Comparison of ENCODE assay signal across 8 cellular contexts in genomic region chr22:26461188-26461810, GRCh38. TPM values are rescaled to one million over a fixed set of nuclear protein-coding genes. Genes with fewer than 3 reads are reported as not detected.
DNase-seq lines count a peak whose midpoint lies in the region; ATAC-seq, FAIRE-seq and TF ChIP-seq lines count a peak whose summit lies in the region.

No MANE protein-coding gene starts in this region.

- H3K4me3 Mint-ChIP-seq in activated T-helper 1 cell treated with anti-CD3 and anti-CD28 coated beads, Interleukin-12 subunit alpha, Interleukin-12 subunit beta, Interleukin-2, Interleukin-4 antibody, amounts not matched to agents 30 ng/mL and 10 ng/mL and 1 ng/mL, durations not matched to agents 14 hours and 24 hours and 36 hours = no peak overlapping the region

- ATAC-seq in A549 = peak; percentile 89 to 97
- no peak for ATAC-seq in GM18511 (IDR thresholded peaks at IDR 0.05; ENCODE audit: unreplicated experiment)

- H3K9me3 ChIP-seq in A549 (no peaks in the 10 kb centered on the region), cardiac muscle cell (ENCODE audit: low read depth) (no peaks in the 10 kb centered on the region)

- H3K27ac ChIP-seq in A549 = no peak overlapping the region
- H3K27ac ChIP-seq in cardiac muscle cell = no peak overlapping the region

- 31% methylated on average over 3 of the region's 3 CpGs for WGBS in A549 (ENCODE audit: missing lambda C conversion rate)

- H3K27me3 Mint-ChIP-seq in activated T-helper 1 cell treated with anti-CD3 and anti-CD28 coated beads, Interleukin-12 subunit alpha, Interleukin-12 subunit beta, Interleukin-2, Interleukin-4 antibody, amounts not matched to agents 30 ng/mL and 10 ng/mL and 1 ng/mL, durations not matched to agents 14 hours and 24 hours and 36 hours (ENCODE audit: insufficient read depth) = no peaks in the 10 kb centered on the region

- FAIRE-seq in A549 (lab: Jason Lieb, UNC) = no peak

- H3K36me3 ChIP-seq in cardiac muscle cell = peaks cover 25% of the 10 kb centered on the region

- H3K36me3 Mint-ChIP-seq in activated T-helper 1 cell treated with anti-CD3 and anti-CD28 coated beads, Interleukin-12 subunit alpha, Interleukin-12 subunit beta, Interleukin-2, Interleukin-4 antibody, amounts not matched to agents 30 ng/mL and 10 ng/mL and 1 ng/mL, durations not matched to agents 14 hours and 24 hours and 36 hours (ENCODE audit: low read depth) = peaks cover 30% of the 10 kb centered on the region

- peak; percentile 58 to 64 for TF ChIP-seq RAD21 in A549 (conservative IDR thresholded peaks at IDR 0.05 in 1 of 2, IDR thresholded peaks at IDR 0.05 in 1 of 2)

- CTCF ChIA-PET in A549 (lab: Yijun Ruan, JAX) = interaction anchor here (0.9 to 6.3 kb wide), 28 partner anchors 9 to 204 kb away, joined by 3 to 85 read pairs (median 9); partner anchors contain the start of genes HPS4 and SRRD

- no peak overlapping the region for H3K27ac Mint-ChIP-seq in activated T-helper 1 cell treated with anti-CD3 and anti-CD28 coated beads, Interleukin-12 subunit alpha, Interleukin-12 subunit beta, Interleukin-2, Interleukin-4 antibody, amounts not matched to agents 30 ng/mL and 10 ng/mL and 1 ng/mL, durations not matched to agents 14 hours and 24 hours and 36 hours

- DNase-seq in A549 (ENCODE audit: low read depth in 1 of 2, low spot score in 1 of 2) (peak; percentile 32 to 46), GM12865 (ENCODE audit: low read depth) (peak; percentile 47), NCI-H526 treated with DMSO at 0.1 percent for 48 hours (lab: John Stamatoyannopoulos, UW) (peak; percentile 5), cardiac muscle cell (ENCODE audit: low read depth in 1 of 2, low spot score in 1 of 2) (peak; percentile 45 to 81), renal cortical epithelial cell (ENCODE audit: low read depth) (peak; percentile 26), NOMO-1 (lab: John Stamatoyannopoulos, UW; ENCODE audit: unreplicated experiment in 2 of 2) (no peak)
- DNase-seq in activated T-helper 1 cell treated with anti-CD3 and anti-CD28 coated beads, Interleukin-12 subunit alpha, Interleukin-12 subunit beta, Interleukin-2, Interleukin-4 antibody, amounts not matched to agents 30 ng/mL and 10 ng/mL and 1 ng/mL, durations not matched to agents 14 hours and 24 hours and 36 hours (ENCODE audit: low spot score) = peak; percentile 16

- intact Hi-C loops in activated T-helper 1 cell treated with anti-CD3 and anti-CD28 coated beads, Interleukin-12 subunit alpha, Interleukin-12 subunit beta, Interleukin-2, Interleukin-4 antibody, amounts not matched to agents 30 ng/mL and 10 ng/mL and 1 ng/mL, durations not matched to agents 14 hours and 24 hours and 36 hours (cut with micrococcal nuclease) = loop anchor here (1.0 to 2.0 kb wide), 4 partner anchors 30 to 101 kb away; no protein-coding TSS in a partner anchor

- H3K4me1 ChIP-seq in A549 (no peaks in the 10 kb centered on the region), cardiac muscle cell (ENCODE audit: low read depth) (peaks cover 14% of the 10 kb centered on the region)

- H3K9me3 Mint-ChIP-seq in activated T-helper 1 cell treated with anti-CD3 and anti-CD28 coated beads, Interleukin-12 subunit alpha, Interleukin-12 subunit beta, Interleukin-2, Interleukin-4 antibody, amounts not matched to agents 30 ng/mL and 10 ng/mL and 1 ng/mL, durations not matched to agents 14 hours and 24 hours and 36 hours = no peaks in the 10 kb centered on the region

- TF ChIP-seq CTCF in A549 (IDR thresholded peaks at IDR 0.05) (peak; percentile 62), GM12865 (IDR thresholded peaks at IDR 0.05; ENCODE audit: insufficient read depth, low read depth, low read length, missing control alignments) (peak; percentile 77), cardiac muscle cell (IDR thresholded peaks at IDR 0.05; ENCODE audit: low read depth, low read length) (peak; percentile 88)

- H3K4me3 ChIP-seq in A549 (no peak overlapping the region), GM12865 (ENCODE audit: low read depth, low read length) (no peak overlapping the region), cardiac muscle cell (no peak overlapping the region)

- no peaks in the 10 kb centered on the region for H3K4me1 Mint-ChIP-seq in activated T-helper 1 cell treated with anti-CD3 and anti-CD28 coated beads, Interleukin-12 subunit alpha, Interleukin-12 subunit beta, Interleukin-2, Interleukin-4 antibody, amounts not matched to agents 30 ng/mL and 10 ng/mL and 1 ng/mL, durations not matched to agents 14 hours and 24 hours and 36 hours (ENCODE audit: low read depth)

- TF ChIP-seq POLR2A in A549 (IDR thresholded peaks at IDR 0.05; ENCODE audit: low read length) = no peak

- POLR2A ChIA-PET in A549 (lab: Yijun Ruan, JAX) = no interaction called here

- no peak for TF ChIP-seq EP300 in A549 (IDR thresholded peaks at IDR 0.05)

- no peak overlapping the region for H3K4me2 ChIP-seq in A549

- H3K27me3 ChIP-seq in cardiac muscle cell = no peaks in the 10 kb centered on the region

TF ChIP-seq in A549, 52 proteins besides CTCF, POLR2A, EP300 and RAD21:
- TF ChIP-seq TFCP2L1 (CRISPR knock-in tag; IDR thresholded peaks at IDR 0.05) (no peak), SMC3 (IDR thresholded peaks at IDR 0.05) (peak; percentile 64)
TF ChIP-seq in A549: peak in this region for 1.

RNA-seq across cellular contexts. Expression of gene HPS4, which starts 22.3 kb away (rescaled TPM):
- polyA plus RNA-seq in A549 (2011; rRNA removed) (25.7 and 30.2 TPM in 2 replicates), A549 (2017; fragmentation: RNase III; extraction: RNeasy Plus Mini Kit Qiagen cat#74134 plus additional on column Dnase treatment) (10.8 to 12.7 TPM (median 11.8 TPM) in 3 replicates), cardiac muscle cell (20.4 and 29.6 TPM in 2 replicates)
- 13.8 and 16.7 TPM in 2 replicates for polyA plus RNA-seq in A549 (2012; cell fraction: cytosol; rRNA removed)
- polyA plus RNA-seq in A549 (2012; cell fraction: nucleus; rRNA removed) = 35.8 and 38.4 TPM in 2 replicates
- polyA minus RNA-seq in A549 (2011; rRNA and poly(A)+ RNA removed) = 20.1 and 33.3 TPM in 2 replicates
- 43.8 and 44.5 TPM in 2 replicates for total RNA-seq in activated T-helper 1 cell treated with anti-CD3 and anti-CD28 coated beads, Interleukin-12 subunit alpha, Interleukin-12 subunit beta, Interleukin-2, Interleukin-4 antibody, amounts not matched to agents 30 ng/mL and 10 ng/mL and 1 ng/mL, durations not matched to agents 14 hours and 24 hours and 36 hours
- total RNA-seq in cardiac muscle cell (20.9 and 35.9 TPM in 2 replicates), renal cortical epithelial cell (22.1 and 34.7 TPM in 2 replicates)

RNA-seq across cellular contexts. Expression of gene SRRD, which starts 22.4 kb away (rescaled TPM):
- 36.4 and 38.4 TPM in 2 replicates for polyA plus RNA-seq in A549 (2011; rRNA removed)
- 12.5 and 13.6 TPM in 2 replicates for polyA plus RNA-seq in A549 (2012; cell fraction: cytosol; rRNA removed)
- polyA plus RNA-seq in A549 (2012; cell fraction: nucleus; rRNA removed) = 3.3 and 5.4 TPM in 2 replicates
- 13.1 to 14.2 TPM (median 14.1 TPM) in 3 replicates for polyA plus RNA-seq in A549 (2017; fragmentation: RNase III; extraction: RNeasy Plus Mini Kit Qiagen cat#74134 plus additional on column Dnase treatment)
- 14.3 and 15.1 TPM in 2 replicates for polyA minus RNA-seq in A549 (2011; rRNA and poly(A)+ RNA removed)
- 29.2 and 34.8 TPM in 2 replicates for total RNA-seq in activated T-helper 1 cell treated with anti-CD3 and anti-CD28 coated beads, Interleukin-12 subunit alpha, Interleukin-12 subunit beta, Interleukin-2, Interleukin-4 antibody, amounts not matched to agents 30 ng/mL and 10 ng/mL and 1 ng/mL, durations not matched to agents 14 hours and 24 hours and 36 hours
- total RNA-seq in cardiac muscle cell = 14.1 and 17.0 TPM in 2 replicates
- polyA plus RNA-seq in cardiac muscle cell = 22.3 and 41.0 TPM in 2 replicates
- total RNA-seq in renal cortical epithelial cell = 13.9 and 35.1 TPM in 2 replicates

RNA-seq across cellular contexts. Expression of gene ASPHD2, which starts 32.2 kb away (rescaled TPM):
- 1.2 and 1.3 TPM in 2 replicates for polyA plus RNA-seq in A549 (2011; rRNA removed)
- polyA plus RNA-seq in A549 (2012; cell fraction: cytosol; rRNA removed) = 1.0 and 1.6 TPM in 2 replicates
- polyA plus RNA-seq in A549 (2012; cell fraction: nucleus; rRNA removed) = 1.2 TPM in 2 replicates
- 0.72 to 0.92 TPM (median 0.84 TPM) in 3 replicates for polyA plus RNA-seq in A549 (2017; fragmentation: RNase III; extraction: RNeasy Plus Mini Kit Qiagen cat#74134 plus additional on column Dnase treatment)
- 1.5 TPM in 2 replicates for polyA minus RNA-seq in A549 (2011; rRNA and poly(A)+ RNA removed)
- total RNA-seq in activated T-helper 1 cell treated with anti-CD3 and anti-CD28 coated beads, Interleukin-12 subunit alpha, Interleukin-12 subunit beta, Interleukin-2, Interleukin-4 antibody, amounts not matched to agents 30 ng/mL and 10 ng/mL and 1 ng/mL, durations not matched to agents 14 hours and 24 hours and 36 hours = 23.4 and 23.5 TPM in 2 replicates
- total RNA-seq in cardiac muscle cell = 1.8 and 3.0 TPM in 2 replicates
- polyA plus RNA-seq in cardiac muscle cell = 2.0 and 2.1 TPM in 2 replicates
- 5.4 and 5.6 TPM in 2 replicates for total RNA-seq in renal cortical epithelial cell

RNA-seq across cellular contexts. Expression of gene TFIP11, which starts 51.0 kb away (rescaled TPM):
- polyA plus RNA-seq in A549 (2011; rRNA removed) = 26.8 and 28.8 TPM in 2 replicates
- polyA plus RNA-seq in A549 (2012; cell fraction: cytosol; rRNA removed) = 16.2 and 19.4 TPM in 2 replicates
- polyA plus RNA-seq in A549 (2012; cell fraction: nucleus; rRNA removed) = 37.9 and 40.4 TPM in 2 replicates
- polyA plus RNA-seq in A549 (2017; fragmentation: RNase III; extraction: RNeasy Plus Mini Kit Qiagen cat#74134 plus additional on column Dnase treatment) = 18.5 to 21.1 TPM (median 20.7 TPM) in 3 replicates
- 35.0 and 35.2 TPM in 2 replicates for polyA minus RNA-seq in A549 (2011; rRNA and poly(A)+ RNA removed)
- 57.2 and 58.1 TPM in 2 replicates for total RNA-seq in activated T-helper 1 cell treated with anti-CD3 and anti-CD28 coated beads, Interleukin-12 subunit alpha, Interleukin-12 subunit beta, Interleukin-2, Interleukin-4 antibody, amounts not matched to agents 30 ng/mL and 10 ng/mL and 1 ng/mL, durations not matched to agents 14 hours and 24 hours and 36 hours
- 17.4 and 24.6 TPM in 2 replicates for total RNA-seq in cardiac muscle cell
- 25.2 and 25.5 TPM in 2 replicates for polyA plus RNA-seq in cardiac muscle cell
- 38.7 and 50.4 TPM in 2 replicates for total RNA-seq in renal cortical epithelial cell

Comparison
In these comparisons a context has a peak if more than half of its experiments do, and no peak if none do; other contexts are left out.
1. DNase-seq: peak in A549 (2 of 2), GM12865 (single experiment), NCI-H526 treated with DMSO at 0.1 percent for 48 hours (single experiment), activated T-helper 1 cell treated with anti-CD3 and anti-CD28 coated beads, Interleukin-12 subunit alpha, Interleukin-12 subunit beta, Interleukin-2, Interleukin-4 antibody, amounts not matched to agents 30 ng/mL and 10 ng/mL and 1 ng/mL, durations not matched to agents 14 hours and 24 hours and 36 hours (single experiment), cardiac muscle cell (2 of 2) and renal cortical epithelial cell (single experiment); none in NOMO-1 (0 of 2).
2. Peak in every context shown above with its lines, with median percentiles within 50 percentile points of each other: CTCF ChIP-seq.